ENCODE assay signal across 15 cellular contexts in genomic region chr17:8285270-8286181, GRCh38. TPM values are rescaled to one million over a fixed set of nuclear protein-coding genes. Genes with fewer than 3 reads are reported as not detected.
DNase-seq lines count a peak whose midpoint lies in the region; ATAC-seq and TF ChIP-seq lines count a peak whose summit lies in the region.
"Had no signal": no experiment of that assay in that cellular context is flagged by ENCODE, and none has a peak within 500 bp of the region (broad histone marks: within the 10 kb centered on the region; RNA-seq: fewer than 3 reads in every experiment).

No MANE protein-coding gene starts in this region.

- H3K9me3 ChIP-seq in cardiac muscle cell (ENCODE audit: low read depth) (no peaks in the 10 kb centered on the region), left ventricle myocardium inferior (replicated peaks) (no peaks in the 10 kb centered on the region), OCI-LY7 (ENCODE audit: low read length) (no peaks in the 10 kb centered on the region), liver (ENCODE audit: control insufficient read depth in 4 of 4, low read length in 3 of 4) (no peaks in the 10 kb centered on the region)
- H3K9me3 ChIP-seq: ovary had no signal

- WGBS in liver, result 50% methylated on average over 10 of the region's 10 CpGs

- H3K27ac ChIP-seq in cardiac muscle cell (peak overlapping the region; percentile 54), left ventricle myocardium inferior (replicated peaks) (no peak overlapping the region), OCI-LY7 (ENCODE audit: low read depth, low read length, poor library complexity, severe bottlenecking) (no peak overlapping the region), liver (ENCODE audit: low read depth in 1 of 2, low read length in 2 of 2) (peak overlapping the region in 1 of 2 donors; percentile 22)
- H3K27ac ChIP-seq: ovary had no signal

- CTCF ChIA-PET in OCI-LY7 (lab: Charles Lee; ENCODE audit: unreplicated experiment), result interaction anchor here (0.5 kb wide), 1 partner anchor 37 kb away, joined by 3 read pairs; no protein-coding TSS in a partner anchor

- H3K4me2 ChIP-seq in OCI-LY7 (ENCODE audit: low read length), result 0 out of 2 replicates have a peak overlapping the region, but pooled peaks have one; percentile 36

- H3K36me3 ChIP-seq in cardiac muscle cell, result no peaks in the 10 kb centered on the region
- peaks cover 3% of the 10 kb centered on the region for H3K36me3 ChIP-seq in left ventricle myocardium inferior
- peaks cover 3% of the 10 kb centered on the region; the same call in 1 of the 2 replicates for H3K36me3 ChIP-seq in OCI-LY7 (ENCODE audit: insufficient read depth, low read length)
- no peaks in the 10 kb centered on the region for H3K36me3 ChIP-seq in liver (ENCODE audit: control insufficient read depth in 4 of 4, insufficient read depth in 3 of 4, low read depth in 1 of 4, low read length in 3 of 4)
- H3K36me3 ChIP-seq: ovary had no signal

- peaks cover 7% of the 10 kb centered on the region for H3K4me1 ChIP-seq in cardiac muscle cell (ENCODE audit: low read depth)
- H3K4me1 ChIP-seq in left ventricle myocardium inferior, result peaks cover 22% of the 10 kb centered on the region
- peaks cover 27% of the 10 kb centered on the region for H3K4me1 ChIP-seq in OCI-LY7 (ENCODE audit: insufficient read depth, low read length, poor library complexity, severe bottlenecking)
- H3K4me1 ChIP-seq in liver (ENCODE audit: control insufficient read depth in 4 of 4, insufficient read depth in 4 of 4, low read length in 3 of 4), result peaks cover 8 to 46% (median 39%) of the 10 kb centered on the region in 4 donors

- no peaks in the 10 kb centered on the region for H3K79me2 ChIP-seq in OCI-LY7 (ENCODE audit: insufficient read depth, low read depth, low read length)

- TF ChIP-seq RAD21 in liver (IDR thresholded peaks at IDR 0.05), result peak; percentile 36 to 59

- H3K4me3 ChIP-seq in cardiac muscle cell (no peak overlapping the region), left ventricle myocardium inferior (no peak overlapping the region), OCI-LY7 (ENCODE audit: low read depth, low read length, poor library complexity, severe bottlenecking) (no peak overlapping the region), liver (ENCODE audit: low read depth in 1 of 3, low read length in 3 of 3) (no peak overlapping the region)
- H3K4me3 ChIP-seq: lung, ovary had no signal

- intact Hi-C loops in left ventricle myocardium inferior (cut with micrococcal nuclease), result no loop called here
- intact Hi-C loops in OCI-LY7 (cut with micrococcal nuclease; ENCODE audit: unreplicated experiment), result loop anchor here (5.0 kb wide), 1 partner anchor 163 kb away; the partner anchor contains the start of gene HES7

- H4K20me1 ChIP-seq in OCI-LY7 (ENCODE audit: insufficient read depth, low read length), result no peaks in the 10 kb centered on the region

- no peak for DNase-seq in cardiac muscle cell (ENCODE audit: low read depth in 1 of 2, low spot score in 1 of 2)
- no peak for DNase-seq in left ventricle myocardium inferior
- DNase-seq in OCI-LY7 (ENCODE audit: low spot score), result peak; percentile 25
- DNase-seq in amygdala (lab: John Stamatoyannopoulos, UW), result no peak
- DNase-seq: ACHN; activated CD4-positive, alpha-beta T cell treated with anti-CD3 and anti-CD28 coated beads, Interleukin-2, amount 50 U/mL, for 48 hours; NCI-H510A treated with DMSO at 0.1 percent for 48 hours; ovary; RPMI8226 had no signal

- ATAC-seq in HG02759 (IDR thresholded peaks at IDR 0.05; ENCODE audit: unreplicated experiment), result no peak
- no peak for ATAC-seq in activated CD4-positive, CD25-positive, alpha-beta regulatory T cell treated with anti-CD3 and anti-CD28 coated beads, Interleukin-2, amount 50 U/mL, for 24 hours
- no peak for ATAC-seq in HG03097 (IDR thresholded peaks at IDR 0.05; ENCODE audit: low FRiP score, unreplicated experiment)

- no peaks in the 10 kb centered on the region for H3K9me2 ChIP-seq in OCI-LY7 (ENCODE audit: insufficient read depth, low read length)

- H3K9ac ChIP-seq in liver (ENCODE audit: low read depth in 1 of 2, low read length in 2 of 2), result no peak overlapping the region

- H3K27me3 ChIP-seq in cardiac muscle cell (no peaks in the 10 kb centered on the region), left ventricle myocardium inferior (ENCODE audit: low read depth) (no peaks in the 10 kb centered on the region), liver (ENCODE audit: control insufficient read depth in 4 of 4, insufficient read depth in 4 of 4, low read length in 3 of 4) (no peaks in the 10 kb centered on the region)
- H3K27me3 ChIP-seq: ovary had no signal

- POLR2A ChIA-PET in OCI-LY7 (lab: Charles Lee), result no interaction called here

- H2AFZ ChIP-seq in OCI-LY7 (ENCODE audit: low read length), result no peak overlapping the region

- BruUV-seq in OCI-LY7 (replicated peaks; lab: Mats Ljungman, UMichigan), result no TSS peak

- no peak for TF ChIP-seq CTCF in cardiac muscle cell (IDR thresholded peaks at IDR 0.05; ENCODE audit: low read depth, low read length)
- no peak for TF ChIP-seq CTCF in left ventricle myocardium inferior (IDR thresholded peaks at IDR 0.05; ENCODE audit: borderline replicate concordance)
- TF ChIP-seq CTCF in OCI-LY7 (conservative IDR thresholded peaks at IDR 0.05; ENCODE audit: low read length), result no peak
- no peak for TF ChIP-seq CTCF in liver (IDR thresholded peaks at IDR 0.05; ENCODE audit: low read depth, low read length, missing input control)

TF ChIP-seq in liver, 16 proteins besides CTCF, POLR2A, EP300 and RAD21 (continues in another document):
- TF ChIP-seq TAF1 (conservative IDR thresholded peaks at IDR 0.05), result no peak
- TF ChIP-seq, protein P1, sequence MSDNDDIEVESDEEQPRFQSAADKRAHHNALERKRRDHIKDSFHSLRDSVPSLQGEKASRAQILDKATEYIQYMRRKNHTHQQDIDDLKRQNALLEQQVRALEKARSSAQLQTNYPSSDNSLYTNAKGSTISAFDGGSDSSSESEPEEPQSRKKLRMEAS (IDR thresholded peaks at IDR 0.05), result peak; percentile 73
- peak; percentile 16 to 71 for TF ChIP-seq JUND (IDR thresholded peaks at IDR 0.05)
- peak; percentile 50 for TF ChIP-seq ZBTB33 (IDR thresholded peaks at IDR 0.05)
- TF ChIP-seq SP1 (IDR thresholded peaks at IDR 0.05), result peak; percentile 69
- peak; percentile 78 to 88 for TF ChIP-seq RXRA (IDR thresholded peaks at IDR 0.05)
- peak in 1 of 2 donors; percentile 26 for TF ChIP-seq GABPA (IDR thresholded peaks at IDR 0.05 in 1 of 2, conservative IDR thresholded peaks at IDR 0.05 in 1 of 2)
- TF ChIP-seq, protein P2, sequence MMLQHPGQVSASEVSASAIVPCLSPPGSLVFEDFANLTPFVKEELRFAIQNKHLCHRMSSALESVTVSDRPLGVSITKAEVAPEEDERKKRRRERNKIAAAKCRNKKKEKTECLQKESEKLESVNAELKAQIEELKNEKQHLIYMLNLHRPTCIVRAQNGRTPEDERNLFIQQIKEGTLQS (IDR thresholded peaks at IDR 0.05), result peak; percentile 17
- TF ChIP-seq FOXA1 (IDR thresholded peaks at IDR 0.05), result no peak
- TF ChIP-seq NR2F2 (IDR thresholded peaks at IDR 0.05), result no peak
- TF ChIP-seq FOXA2 (IDR thresholded peaks at IDR 0.05), result no peak
- TF ChIP-seq EGR1 (IDR thresholded peaks at IDR 0.05; ENCODE audit: low read depth in 2 of 2), result no peak

RNA-seq across cellular contexts. Expression of gene RANGRF, which starts 2.9 kb away (rescaled TPM):
- total RNA-seq in cardiac muscle cell, result 40.0 and 43.6 TPM in 2 replicates
- 75.5 and 89.2 TPM in 2 replicates for polyA plus RNA-seq in cardiac muscle cell
- 25.6 TPM for total RNA-seq in left ventricle myocardium inferior
- 30.6 and 32.2 TPM in 2 replicates for total RNA-seq in OCI-LY7 (2014; rRNA removed; shearing (Covaris generic))
- 43.3 and 46.7 TPM in 2 replicates for total RNA-seq in OCI-LY7 (2022)
- total RNA-seq in liver, result 1 to 10 TPM; 6.9 to 7.6 TPM
- 10 to 100 TPM; 10.3 to 19.9 TPM for polyA plus RNA-seq in liver

RNA-seq across cellular contexts. Expression of gene SLC25A35, which starts 9.7 kb away (rescaled TPM):
- total RNA-seq in cardiac muscle cell, result 3.5 and 9.5 TPM in 2 replicates
- 6.0 and 7.9 TPM in 2 replicates for polyA plus RNA-seq in cardiac muscle cell
- 1.3 TPM for total RNA-seq in left ventricle myocardium inferior
- total RNA-seq in OCI-LY7 (2014; rRNA removed; shearing (Covaris generic)), result 3.9 and 4.5 TPM in 2 replicates
- 23.8 and 27.8 TPM in 2 replicates for total RNA-seq in OCI-LY7 (2022)
- 1 to 10 TPM in 1 of 2 donors, under 1 TPM in 1; 0.84 to 1.2 TPM for total RNA-seq in liver
- polyA plus RNA-seq in liver, result 1 to 10 TPM; 1.2 to 1.6 TPM

RNA-seq across cellular contexts. Expression of gene ARHGEF15, which starts 24.5 kb away (rescaled TPM):
- total RNA-seq in cardiac muscle cell (1.1 and 3.0 TPM in 2 replicates), left ventricle myocardium inferior (19.4 TPM), OCI-LY7 (2022) (not detected in 2 replicates), liver (1 to 10 TPM; 1.4 to 1.9 TPM)
- polyA plus RNA-seq in cardiac muscle cell (0.17 and 0.73 TPM in 2 replicates), liver (1 to 10 TPM; 1.6 to 2.1 TPM)
- not detected in 2 replicates for total RNA-seq in OCI-LY7 (2014; rRNA removed; shearing (Covaris generic))
- total RNA-seq: HT-29 had no signal

RNA-seq across cellular contexts. Expression of gene PFAS, which starts 36.4 kb away (rescaled TPM):
- total RNA-seq in cardiac muscle cell (49.9 and 62.5 TPM in 2 replicates), left ventricle myocardium inferior (9.8 TPM), OCI-LY7 (2022) (170 and 180 TPM in 2 replicates), liver (10 to 100 TPM; 13.7 to 18.5 TPM)
- polyA plus RNA-seq in cardiac muscle cell (48.2 and 62.0 TPM in 2 replicates), liver (1 to 10 TPM; 6.0 to 7.9 TPM)
- total RNA-seq in OCI-LY7 (2014; rRNA removed; shearing (Covaris generic)), result 114 and 122 TPM in 2 replicates

RNA-seq across cellular contexts. Expression of gene CTC1, which starts 37.7 kb away (rescaled TPM):
- total RNA-seq in cardiac muscle cell, result 7.4 and 15.6 TPM in 2 replicates
- 17.1 and 23.0 TPM in 2 replicates for polyA plus RNA-seq in cardiac muscle cell
- 14.6 TPM for total RNA-seq in left ventricle myocardium inferior
- total RNA-seq in OCI-LY7 (2014; rRNA removed; shearing (Covaris generic)), result 36.2 and 50.3 TPM in 2 replicates
- 97.6 and 122 TPM in 2 replicates for total RNA-seq in OCI-LY7 (2022)
- total RNA-seq in liver, result 10 to 100 TPM in 1 of 2 donors, 1 to 10 TPM in 1; 5.9 to 10.0 TPM
- 1 to 10 TPM; 5.5 to 9.3 TPM for polyA plus RNA-seq in liver
